9 cellular contexts compared by ENCODE assay signal in the genomic region with DNA sequence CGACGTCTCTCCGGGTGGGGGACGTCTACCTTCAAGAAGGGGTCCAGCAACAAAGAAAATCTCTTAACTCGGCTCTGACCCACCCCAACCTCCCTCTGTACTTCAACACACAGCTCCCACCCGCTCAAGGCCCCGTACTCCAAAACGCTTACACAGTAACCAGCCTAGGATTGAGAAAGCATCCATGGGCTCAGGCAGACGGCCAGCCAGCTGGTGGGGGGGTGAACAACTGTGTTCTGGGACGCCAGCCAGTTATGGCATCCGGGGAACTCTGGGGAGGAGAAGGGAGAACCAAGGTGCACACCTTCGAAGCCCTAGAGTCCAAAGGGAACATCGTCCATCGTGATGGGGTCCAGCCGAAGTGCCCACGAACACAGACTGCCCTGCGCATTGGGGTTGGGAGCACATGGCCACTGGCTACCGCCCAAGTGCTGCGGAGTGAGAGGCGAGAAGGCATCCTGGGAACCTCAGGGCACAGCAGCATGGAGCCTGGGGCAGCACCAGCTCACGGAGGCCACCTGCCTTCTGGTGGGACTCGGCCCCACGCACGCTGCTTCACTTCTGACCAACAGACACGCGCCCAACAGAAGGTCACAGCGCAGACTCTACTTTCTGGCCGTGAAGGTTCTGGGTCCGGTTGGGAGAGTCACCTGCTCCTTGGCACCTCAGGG. TPM values are rescaled to one million over a fixed set of nuclear protein-coding genes. Genes with fewer than 3 reads are reported as not detected.
A peak's percentile ranks its signal among the peaks of the same experiment; 100 is the strongest.
DNase-seq lines count a peak whose midpoint lies in the region; ATAC-seq lines count a peak whose summit lies in the region.
"Had no signal": no experiment of that assay in that cellular context is flagged by ENCODE, and none has a peak within 500 bp of the region (broad histone marks: within the 10 kb centered on the region; RNA-seq: fewer than 3 reads in every experiment).

No MANE protein-coding gene starts in this region.

- DNase-seq in AG08395 (ENCODE audit: low spot score) (peak; percentile 82), NCI-H226 (peak; percentile 81), myocyte (ENCODE audit: low read depth) (peak; percentile 92), NCI-H748 (lab: John Stamatoyannopoulos, UW; ENCODE audit: unreplicated experiment) (no peak)
- DNase-seq: NCI-H1417 treated with DMSO at 0.1 percent for 48 hours had no signal

- H3K9ac ChIP-seq in endocrine pancreas (ENCODE audit: control insufficient read depth, insufficient read depth, low read length): peak overlapping the region; percentile 6

- ATAC-seq in HG03039 (IDR thresholded peaks at IDR 0.05; ENCODE audit: unreplicated experiment) (no peak), GM21515 (IDR thresholded peaks at IDR 0.05; ENCODE audit: unreplicated experiment) (no peak), GM21360 (IDR thresholded peaks at IDR 0.05; ENCODE audit: unreplicated experiment) (no peak)

- H3K9me3 ChIP-seq in endocrine pancreas (ENCODE audit: control insufficient read depth, low read length): no peaks in the 10 kb centered on the region

- H3K36me3 ChIP-seq in endocrine pancreas (ENCODE audit: control insufficient read depth, insufficient read depth, low read length): peaks cover under 1% of the 10 kb centered on the region

- H3K4me1 ChIP-seq in endocrine pancreas (ENCODE audit: control insufficient read depth, insufficient read depth, low read length): no peaks in the 10 kb centered on the region

- H3K27me3 ChIP-seq in endocrine pancreas (ENCODE audit: control insufficient read depth, insufficient read depth, low read length): no peaks in the 10 kb centered on the region

- no peak overlapping the region for H3K4me3 ChIP-seq in endocrine pancreas (ENCODE audit: control insufficient read depth, insufficient read depth, low read length)

RNA-seq across cellular contexts. Expression of a gene that starts 14.3 kb away (rescaled TPM):
- 94.9 and 164 TPM in 2 replicates for total RNA-seq in myocyte
- 261 TPM for polyA plus RNA-seq in myocyte (2012)

RNA-seq across cellular contexts. Expression of a gene that starts 30.4 kb away (rescaled TPM):
- total RNA-seq in myocyte: 29.0 and 37.1 TPM in 2 replicates
- polyA plus RNA-seq in myocyte (2012): 106 TPM

RNA-seq across cellular contexts. Expression of a gene that starts 30.5 kb away (rescaled TPM):
- 7.9 and 11.3 TPM in 2 replicates for total RNA-seq in myocyte
- polyA plus RNA-seq in myocyte (2012): 25.5 TPM
